Comparison of ENCODE assay signal across 16 cellular contexts in genomic region chr14:52032196-52032865, GRCh38. TPM values are rescaled to one million over a fixed set of nuclear protein-coding genes. Genes with fewer than 3 reads are reported as not detected.
DNase-seq lines count a peak whose midpoint lies in the region; ATAC-seq, FAIRE-seq and TF ChIP-seq lines count a peak whose summit lies in the region.
"Had no signal": no experiment of that assay in that cellular context is flagged by ENCODE, and none has a peak within 500 bp of the region (broad histone marks: within the 10 kb centered on the region; RNA-seq: fewer than 3 reads in every experiment).

No MANE protein-coding gene starts in this region.

- DNase-seq in AG08395 (ENCODE audit: low spot score) (peak; percentile 46), amniotic epithelial cell (ENCODE audit: low read depth) (peak; percentile 89), Right ventricle myocardium superior (no peak), retinal pigment epithelial cell (ENCODE audit: low read depth) (peak; percentile 93), GM12892 (ENCODE audit: insufficient read length) (no peak)
- DNase-seq: ACHN; activated CD4-positive, alpha-beta T cell treated with anti-CD3 and anti-CD28 coated beads, Interleukin-2, amount 10 ng/mL, durations not matched to agents 24 days and 14 days; activated T-cell treated with anti-CD3 and anti-CD28 coated beads, Interleukin-2, amount 50 U/mL, for 72 hours; COR-L47; effector memory CD4-positive, alpha-beta T cell; naive thymus-derived CD8-positive, alpha-beta T cell; NCI-H1694 treated with DMSO at 0.1 percent for 48 hours; RPMI8226 had no signal

- peak overlapping the region; percentile 4 for H3K4me3 ChIP-seq in retinal pigment epithelial cell (ENCODE audit: low read length)

- FAIRE-seq in GM12892 (lab: Jason Lieb, UNC): no peak

- intact Hi-C loops in Right ventricle myocardium superior (cut with DNase I): no loop called here

- ATAC-seq in Right ventricle myocardium superior (ENCODE audit: poor library complexity) (peak; percentile 57), GM19328 (IDR thresholded peaks at IDR 0.05; ENCODE audit: unreplicated experiment) (no peak), HG03025 (IDR thresholded peaks at IDR 0.05; ENCODE audit: low FRiP score, unreplicated experiment) (no peak), HG03520 (IDR thresholded peaks at IDR 0.05; ENCODE audit: unreplicated experiment) (no peak)
- ATAC-seq: activated T-cell treated with anti-CD3 and anti-CD28 coated beads, Interleukin-2, amount 50 U/mL, for 72 hours; naive thymus-derived CD8-positive, alpha-beta T cell had no signal

- no peak for TF ChIP-seq CTCF in retinal pigment epithelial cell (conservative IDR thresholded peaks at IDR 0.05; ENCODE audit: low read depth, low read length)

- TF ChIP-seq POLR2A in GM12892 (IDR thresholded peaks at IDR 0.05; ENCODE audit: low read depth, low read length): no peak

RNA-seq across cellular contexts. Expression of gene NID2, which starts 36.5 kb away (rescaled TPM):
- total RNA-seq in Right ventricle myocardium superior: 39.5 TPM
- polyA plus RNA-seq in GM12892 (2012; ENCODE audit: missing spikeins): 0.36 TPM
- total RNA-seq: naive thymus-derived CD8-positive, alpha-beta T cell had no signal

RNA-seq across cellular contexts. Expression of gene RTRAF, which starts 43.0 kb away (rescaled TPM):
- 218 TPM for total RNA-seq in Right ventricle myocardium superior
- polyA plus RNA-seq in GM12892 (2012; ENCODE audit: missing spikeins): 354 TPM

Comparison
In these comparisons a context has a peak if more than half of its experiments do, and no peak if none do; other contexts are left out.
1. DNase-seq: peak in AG08395 (single experiment), amniotic epithelial cell (single experiment) and retinal pigment epithelial cell (single experiment); none in Right ventricle myocardium superior (single experiment) and GM12892 (single experiment).